Comparison of ENCODE assay signal across 24 cellular contexts in genomic region chr5:134063421-134063820, GRCh38. TPM values are rescaled to one million over a fixed set of nuclear protein-coding genes. Genes with fewer than 3 reads are reported as not detected.
DNase-seq lines count a peak whose midpoint lies in the region; ATAC-seq, FAIRE-seq and TF ChIP-seq lines count a peak whose summit lies in the region.
"Had no signal": no experiment of that assay in that cellular context is flagged by ENCODE, and none has a peak within 500 bp of the region (broad histone marks: within the 10 kb centered on the region; RNA-seq: fewer than 3 reads in every experiment).

No MANE protein-coding gene starts in this region.

- TF ChIP-seq CTCF in keratinocyte (optimal IDR thresholded peaks at IDR 0.05 in 1 of 3, IDR thresholded peaks at IDR 0.05 in 1 of 3, conservative IDR thresholded peaks at IDR 0.05 in 1 of 3; ENCODE audit: extremely low read depth in 1 of 3, insufficient read depth in 2 of 3, low read length in 3 of 3): no peak

- dilution Hi-C loops in keratinocyte (cut with MboI; ENCODE audit: extremely low pct_ligation_motif_present, low sequenced_read_pairs): no loop called here

- H2AFZ ChIP-seq in keratinocyte (ENCODE audit: control insufficient read depth, low read length): no peak overlapping the region

- DNase-seq in DMS53 (lab: John Stamatoyannopoulos, UW) (peak; percentile 49), DMS53 treated with DMSO at 0.1 percent for 48 hours (lab: John Stamatoyannopoulos, UW; ENCODE audit: unreplicated experiment) (no peak), ELR (ENCODE audit: low read depth) (peak; percentile 17), SJCRH30 (peak; percentile 53 to 65), keratinocyte (ENCODE audit: low read depth, low spot score) (no peak), erythroblast (lab: John Stamatoyannopoulos, UW) (no peak), GM12892 (ENCODE audit: insufficient read length) (no peak)
- DNase-seq: 8988T; activated CD4-positive, alpha-beta T cell treated with anti-CD3 and anti-CD28 coated beads for 4 hours; activated naive CD8-positive, alpha-beta T cell treated with anti-CD3 and anti-CD28 coated beads for 36 hours; Caco-2; effector CD8-positive, alpha-beta T cell; GOT3; mesenchymal stem cell; naive B cell; NCI-H1694; NCI-H2171 treated with DMSO at 0.1 percent for 48 hours; NCI-H774; OCI-M1; SHP77 treated with DMSO at 0.1 percent for 48 hours; stimulated activated CD4-positive, alpha-beta T cell treated with anti-CD3 and anti-CD28 coated beads, Interleukin-12 subunit alpha, Interleukin-12 subunit beta, amount 100 ng/mL, for 4 hours; transverse colon had no signal

- no peaks in the 10 kb centered on the region for H4K20me1 ChIP-seq in keratinocyte (ENCODE audit: control insufficient read depth, extremely low read depth, insufficient read depth, low read length)

- no peak overlapping the region for H3K4me2 ChIP-seq in keratinocyte (ENCODE audit: control insufficient read depth, extremely low read depth, insufficient read depth, low read depth, low read length)

- TF ChIP-seq POLR2A in erythroblast (IDR thresholded peaks at IDR 0.05; ENCODE audit: low read length): no peak
- TF ChIP-seq POLR2A in GM12892 (IDR thresholded peaks at IDR 0.05; ENCODE audit: low read depth, low read length): no peak

- H3K9me3 ChIP-seq in SJCRH30 (replicated peaks): no peaks in the 10 kb centered on the region
- H3K9me3 ChIP-seq in keratinocyte (ENCODE audit: control insufficient read depth, low read depth, low read length): no peaks in the 10 kb centered on the region
- H3K9me3 ChIP-seq: Caco-2, esophagus muscularis mucosa, transverse colon had no signal

- H3K9ac ChIP-seq in keratinocyte (ENCODE audit: control insufficient read depth, extremely low read depth, insufficient read depth, low read length): no peak overlapping the region

- H3K9me1 ChIP-seq in keratinocyte (ENCODE audit: control insufficient read depth, extremely low read depth, insufficient read depth, low read length): no peaks in the 10 kb centered on the region

- H3K36me3 ChIP-seq in SJCRH30 (no peaks in the 10 kb centered on the region), keratinocyte (ENCODE audit: control insufficient read depth in 2 of 2, extremely low read depth in 1 of 2, insufficient read depth in 2 of 2, low read length in 2 of 2) (no peaks in the 10 kb centered on the region)
- H3K36me3 ChIP-seq: esophagus muscularis mucosa, transverse colon had no signal

- H3K4me3 ChIP-seq in SJCRH30 (no peak overlapping the region), keratinocyte (ENCODE audit: control insufficient read depth in 2 of 3, extremely low read depth in 1 of 3, insufficient read depth in 2 of 3, low read depth in 1 of 3, low read length in 3 of 3) (no peak overlapping the region)
- H3K4me3 ChIP-seq: esophagus muscularis mucosa, transverse colon had no signal

- peaks cover 6% of the 10 kb centered on the region for H3K4me1 ChIP-seq in SJCRH30
- peaks cover 12% of the 10 kb centered on the region for H3K4me1 ChIP-seq in keratinocyte (ENCODE audit: control insufficient read depth, extremely low read depth, insufficient read depth, low read length)
- H3K4me1 ChIP-seq: Caco-2, esophagus muscularis mucosa, transverse colon had no signal

- H3K27me3 ChIP-seq in SJCRH30 (no peaks in the 10 kb centered on the region), keratinocyte (ENCODE audit: control insufficient read depth, extremely low read depth, insufficient read depth, low read length) (no peaks in the 10 kb centered on the region)
- H3K27me3 ChIP-seq: esophagus muscularis mucosa had no signal

- no peaks in the 10 kb centered on the region for H3K79me2 ChIP-seq in keratinocyte (ENCODE audit: control insufficient read depth, insufficient read depth, low read length)

- H3K27ac ChIP-seq in SJCRH30 (no peak overlapping the region), keratinocyte (ENCODE audit: control insufficient read depth, insufficient read depth, low read length) (no peak overlapping the region)
- H3K27ac ChIP-seq: esophagus muscularis mucosa, transverse colon had no signal

- FAIRE-seq in keratinocyte (lab: Jason Lieb, UNC) (peak; percentile 44), GM12892 (lab: Jason Lieb, UNC) (no peak)

- ATAC-seq in HG02678 (IDR thresholded peaks at IDR 0.05; ENCODE audit: unreplicated experiment): no peak

RNA-seq across cellular contexts. Expression of gene TCF7, which starts 51.1 kb away (rescaled TPM):
- 1.8 and 2.4 TPM in 2 replicates for total RNA-seq in SJCRH30 (2014; rRNA removed; shearing (Covaris generic))
- 0.23 to 0.84 TPM (median 0.83 TPM) in 3 replicates for polyA plus RNA-seq in keratinocyte
- polyA plus RNA-seq in keratinocyte (2011; ENCODE audit: low read depth): 0.44 TPM
- polyA plus RNA-seq in keratinocyte (2011; cell fraction: cytosol; rRNA removed): 0.62 and 0.79 TPM in 2 replicates
- 0.43 and 0.68 TPM in 2 replicates for polyA plus RNA-seq in keratinocyte (2011; cell fraction: nucleus; rRNA removed)
- polyA plus RNA-seq in keratinocyte (2012; ENCODE audit: low replicate concordance): 1.4 and 1.9 TPM in 2 replicates
- 0.79 to 4.0 TPM (median 1.3 TPM) in 3 replicates for polyA minus RNA-seq in keratinocyte
- polyA minus RNA-seq in keratinocyte (2011; cell fraction: cytosol; rRNA and poly(A)+ RNA removed): not detected
- polyA minus RNA-seq in keratinocyte (2011; cell fraction: nucleus; rRNA and poly(A)+ RNA removed): 0.11 and 0.85 TPM in 2 replicates
- polyA plus RNA-seq in GM12892 (2012; ENCODE audit: missing spikeins): 39.3 TPM

RNA-seq across cellular contexts. Expression of gene VDAC1, which starts 58.6 kb away (rescaled TPM):
- 324 and 340 TPM in 2 replicates for total RNA-seq in SJCRH30 (2014; rRNA removed; shearing (Covaris generic))
- 160 to 305 TPM (median 300 TPM) in 3 replicates for polyA plus RNA-seq in keratinocyte
- 758 TPM for polyA plus RNA-seq in keratinocyte (2011; ENCODE audit: low read depth)
- polyA plus RNA-seq in keratinocyte (2011; cell fraction: cytosol; rRNA removed): 354 and 468 TPM in 2 replicates
- 165 and 204 TPM in 2 replicates for polyA plus RNA-seq in keratinocyte (2011; cell fraction: nucleus; rRNA removed)
- polyA plus RNA-seq in keratinocyte (2012; ENCODE audit: low replicate concordance): 242 and 350 TPM in 2 replicates
- 141 to 265 TPM (median 143 TPM) in 3 replicates for polyA minus RNA-seq in keratinocyte
- 178 TPM for polyA minus RNA-seq in keratinocyte (2011; cell fraction: cytosol; rRNA and poly(A)+ RNA removed)
- 44.3 and 78.7 TPM in 2 replicates for polyA minus RNA-seq in keratinocyte (2011; cell fraction: nucleus; rRNA and poly(A)+ RNA removed)
- polyA plus RNA-seq in GM12892 (2012; ENCODE audit: missing spikeins): 450 TPM

Comparison
In these comparisons a context has a peak if more than half of its experiments do, and no peak if none do; other contexts are left out.
1. DNase-seq: peak in DMS53 (single experiment), ELR (single experiment) and SJCRH30 (2 of 2); none in DMS53 treated with DMSO at 0.1 percent for 48 hours (single experiment), keratinocyte (single experiment), erythroblast (0 of 2) and GM12892 (single experiment).